35 cellular contexts compared by ENCODE assay signal in the genomic region with DNA sequence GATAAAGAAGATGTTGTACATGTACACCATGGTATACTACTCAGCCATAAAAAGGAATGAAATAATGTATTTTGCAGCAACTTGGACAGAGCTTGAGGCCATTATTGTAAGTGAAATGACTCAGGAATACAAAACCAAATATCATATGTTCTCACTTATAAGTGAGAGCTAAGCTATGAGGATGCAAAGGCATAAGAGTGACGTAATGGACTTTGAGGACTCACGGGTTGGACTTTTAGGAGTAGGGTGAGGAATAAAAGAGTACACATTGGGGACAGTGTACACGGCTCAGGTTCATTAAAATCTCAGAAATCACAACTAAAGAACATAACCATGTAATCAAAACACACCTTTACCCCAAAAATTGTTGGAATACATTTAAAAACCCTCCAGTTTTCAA.
"Had no signal": no experiment of that assay in that cellular context is flagged by ENCODE, and none has a peak within 500 bp of the region (broad histone marks: within the 10 kb centered on the region; RNA-seq: fewer than 3 reads in every experiment).

No MANE protein-coding gene starts in this region.

- H3K27me3 ChIP-seq: MG63 had no signal

- H3K9me3 ChIP-seq: MG63 had no signal

- H3K36me3 ChIP-seq: MG63 had no signal

- H3K4me3 ChIP-seq: MG63 had no signal

- DNase-seq: Karpas-422, Kasumi-1, MG63, MM.1S, MV-4-11, NCI-H1048, NCI-H1092, NCI-H1092 treated with DMSO at 0.1 percent for 48 hours, NCI-H1105, NCI-H1105 treated with DMSO at 0.1 percent for 48 hours, NCI-H1417, NCI-H1417 treated with DMSO at 0.1 percent for 48 hours, NCI-H1436, NCI-H1436 treated with DMSO at 0.1 percent for 48 hours, NCI-H146, NCI-H1694, NCI-H1694 treated with DMSO at 0.1 percent for 48 hours, NCI-H187, NCI-H187 treated with DMSO at 0.1 percent for 48 hours, NCI-H1930, NCI-H2029, NCI-H2029 treated with DMSO at 0.1 percent for 48 hours, NCI-H2081, NCI-H2081 treated with DMSO at 0.1 percent for 48 hours, NCI-H2107, NCI-H2171, NCI-H2171 treated with DMSO at 0.1 percent for 48 hours, NCI-H2227 treated with DMSO at 0.1 percent for 48 hours, NCI-H226, NCI-H345, NCI-H446, NCI-H446 treated with DMSO at 0.1 percent for 48 hours, NCI-H510A, NCI-H510A treated with DMSO at 0.1 percent for 48 hours, NCI-H524 had no signal
